ENCODE assay signal across 10 cellular contexts in genomic region chr7:22561356-22561755, GRCh38.
A peak's percentile ranks its signal among the peaks of the same experiment; 100 is the strongest.
DNase-seq lines count a peak whose midpoint lies in the region; ATAC-seq and TF ChIP-seq lines count a peak whose summit lies in the region.
"Had no signal": no experiment of that assay in that cellular context is flagged by ENCODE, and none has a peak within 500 bp of the region (broad histone marks: within the 10 kb centered on the region; RNA-seq: fewer than 3 reads in every experiment).

No MANE protein-coding gene starts in this region.

- no peak overlapping the region for H3K27ac Mint-ChIP-seq in glutamatergic neuron (ENCODE audit: unreplicated experiment)
- peak overlapping the region; percentile 85 for H3K27ac Mint-ChIP-seq in progenitor cell of endocrine pancreas
- H3K27ac Mint-ChIP-seq: activated naive CD8-positive, alpha-beta T cell treated with anti-CD3 and anti-CD28 coated beads, Interleukin-2, amount 10 ng/mL, durations not matched to agents 7 days and 5 days had no signal

- H3K4me3 Mint-ChIP-seq in glutamatergic neuron (ENCODE audit: unreplicated experiment) (no peak overlapping the region), progenitor cell of endocrine pancreas (ENCODE audit: low read depth) (no peak overlapping the region)
- H3K4me3 Mint-ChIP-seq: activated naive CD8-positive, alpha-beta T cell treated with anti-CD3 and anti-CD28 coated beads, Interleukin-2, amount 10 ng/mL, durations not matched to agents 7 days and 5 days had no signal

- no peaks in the 10 kb centered on the region for H3K36me3 Mint-ChIP-seq in glutamatergic neuron (ENCODE audit: unreplicated experiment)
- H3K36me3 Mint-ChIP-seq in progenitor cell of endocrine pancreas (ENCODE audit: insufficient read depth), result no peaks in the 10 kb centered on the region
- H3K36me3 Mint-ChIP-seq: activated naive CD8-positive, alpha-beta T cell treated with anti-CD3 and anti-CD28 coated beads, Interleukin-2, amount 10 ng/mL, durations not matched to agents 7 days and 5 days had no signal

- H3K4me1 Mint-ChIP-seq in glutamatergic neuron (ENCODE audit: low read depth, unreplicated experiment) (peaks cover 28% of the 10 kb centered on the region), progenitor cell of endocrine pancreas (ENCODE audit: low read depth) (peaks cover 34% of the 10 kb centered on the region)

- peak; percentile 99 for DNase-seq in EL
- DNase-seq in SHP77 treated with DMSO at 0.1 percent for 48 hours (lab: John Stamatoyannopoulos, UW), result peak; percentile 26
- DNase-seq in glutamatergic neuron, result peak; percentile 24
- DNase-seq in progenitor cell of endocrine pancreas (ENCODE audit: low spot score, unreplicated experiment), result no peak
- DNase-seq in mesenteric fat pad (ENCODE audit: low spot score), result no peak
- DNase-seq in COR-L47 (lab: John Stamatoyannopoulos, UW), result no peak
- DNase-seq: activated naive CD8-positive, alpha-beta T cell treated with anti-CD3 and anti-CD28 coated beads, Interleukin-2, amount 10 ng/mL, durations not matched to agents 7 days and 5 days had no signal

- H3K27me3 Mint-ChIP-seq in glutamatergic neuron (ENCODE audit: unreplicated experiment) (peaks cover 8% of the 10 kb centered on the region), progenitor cell of endocrine pancreas (peaks cover 4% of the 10 kb centered on the region)

- no peak for ATAC-seq in GM18858 (IDR thresholded peaks at IDR 0.05; ENCODE audit: unreplicated experiment)
- ATAC-seq in GM21529 (IDR thresholded peaks at IDR 0.05; ENCODE audit: unreplicated experiment), result no peak
- ATAC-seq: HCT116 had no signal

- H3K9me3 Mint-ChIP-seq in glutamatergic neuron (ENCODE audit: unreplicated experiment) (peaks cover 10% of the 10 kb centered on the region), progenitor cell of endocrine pancreas (ENCODE audit: low read depth) (no peaks in the 10 kb centered on the region)
- H3K9me3 Mint-ChIP-seq: activated naive CD8-positive, alpha-beta T cell treated with anti-CD3 and anti-CD28 coated beads, Interleukin-2, amount 10 ng/mL, durations not matched to agents 7 days and 5 days had no signal

- TF ChIP-seq CTCF in glutamatergic neuron (IDR thresholded peaks at IDR 0.05; ENCODE audit: partially characterized antibody, unreplicated experiment) (no peak), progenitor cell of endocrine pancreas (IDR thresholded peaks at IDR 0.05; ENCODE audit: unreplicated experiment) (no peak)

Comparison
In these comparisons a context has a peak if more than half of its experiments do, and no peak if none do; other contexts are left out.
1. DNase-seq: peak in EL (single experiment), SHP77 treated with DMSO at 0.1 percent for 48 hours (single experiment) and glutamatergic neuron (single experiment); none in progenitor cell of endocrine pancreas (single experiment), mesenteric fat pad (single experiment) and COR-L47 (single experiment).